Comparison of ENCODE assay signal across 1 cellular context in genomic region chr3:136195258-136196063, GRCh38.
TF ChIP-seq lines count a peak whose summit lies in the region.

No MANE protein-coding gene starts in this region.

TF ChIP-seq in HepG2, 621 proteins besides CTCF, POLR2A, EP300 and RAD21 (continued from another document and continues in another):
- TF ChIP-seq ZBTB2 (CRISPR knock-in tag; IDR thresholded peaks at IDR 0.05; ENCODE audit: low read depth) (no peak), GTF3A (CRISPR knock-in tag; conservative IDR thresholded peaks at IDR 0.05) (no peak), GLI4 (CRISPR knock-in tag; IDR thresholded peaks at IDR 0.05; ENCODE audit: borderline replicate concordance) (no peak), ZNF18 (CRISPR knock-in tag; IDR thresholded peaks at IDR 0.05; ENCODE audit: insufficient replicate concordance) (no peak), ZNF646 (CRISPR knock-in tag; IDR thresholded peaks at IDR 0.05) (0 out of 2 replicates have a peak, but pooled peaks have one; percentile 10), ZNF768 (CRISPR knock-in tag; IDR thresholded peaks at IDR 0.05) (no peak), ZBTB42 (CRISPR knock-in tag; IDR thresholded peaks at IDR 0.05) (no peak), TEAD2 (CRISPR knock-in tag; IDR thresholded peaks at IDR 0.05) (no peak), ZNF354B (CRISPR knock-in tag; IDR thresholded peaks at IDR 0.05) (no peak), ZNF546 (CRISPR knock-in tag; conservative IDR thresholded peaks at IDR 0.05) (no peak), HMG20A (CRISPR knock-in tag; IDR thresholded peaks at IDR 0.05; ENCODE audit: borderline replicate concordance) (no peak), ZNF629 (CRISPR knock-in tag; conservative IDR thresholded peaks at IDR 0.05) (no peak), CBFB (CRISPR knock-in tag; IDR thresholded peaks at IDR 0.05) (0 out of 2 replicates have a peak, but pooled peaks have one; percentile 35), ZNF335 (CRISPR knock-in tag; IDR thresholded peaks at IDR 0.05) (no peak), ZNF839 (CRISPR knock-in tag; IDR thresholded peaks at IDR 0.05; ENCODE audit: borderline replicate concordance) (no peak), ZNF367 (CRISPR knock-in tag; IDR thresholded peaks at IDR 0.05; ENCODE audit: borderline replicate concordance) (no peak), ZSCAN12 (CRISPR knock-in tag; IDR thresholded peaks at IDR 0.05) (0 out of 2 replicates have a peak, but pooled peaks have one; percentile 43), CBX1 (IDR thresholded peaks at IDR 0.05; ENCODE audit: low read depth) (no peak), FUBP1 (CRISPR knock-in tag; IDR thresholded peaks at IDR 0.05; ENCODE audit: borderline replicate concordance) (no peak), ZNF782 (CRISPR knock-in tag; IDR thresholded peaks at IDR 0.05; ENCODE audit: borderline replicate concordance) (no peak; the same call in 1 of the 2 replicates), REXO4 (CRISPR knock-in tag; IDR thresholded peaks at IDR 0.05; ENCODE audit: borderline replicate concordance) (no peak), ZNF430 (CRISPR knock-in tag; IDR thresholded peaks at IDR 0.05) (0 out of 2 replicates have a peak, but pooled peaks have one; percentile 30), SOX5 (CRISPR knock-in tag; IDR thresholded peaks at IDR 0.05; ENCODE audit: borderline replicate concordance) (no peak), THAP8 (CRISPR knock-in tag; IDR thresholded peaks at IDR 0.05; ENCODE audit: borderline replicate concordance) (no peak), ATF1 (CRISPR knock-in tag; IDR thresholded peaks at IDR 0.05) (no peak), ZNF570 (CRISPR knock-in tag; IDR thresholded peaks at IDR 0.05; ENCODE audit: borderline replicate concordance) (no peak; the same call in 1 of the 2 replicates), KIAA2018 (CRISPR knock-in tag; IDR thresholded peaks at IDR 0.05; ENCODE audit: borderline replicate concordance) (no peak), KDM5A (IDR thresholded peaks at IDR 0.05; ENCODE audit: borderline replicate concordance, low read length) (0 out of 2 replicates have a peak, but pooled peaks have one; percentile 40), TCF7 (IDR thresholded peaks at IDR 0.05; ENCODE audit: low read depth) (no peak), ZFP37 (CRISPR knock-in tag; IDR thresholded peaks at IDR 0.05; ENCODE audit: borderline replicate concordance) (no peak), ZKSCAN8 (CRISPR knock-in tag; IDR thresholded peaks at IDR 0.05; ENCODE audit: borderline replicate concordance) (no peak), ZNF230 (CRISPR knock-in tag; IDR thresholded peaks at IDR 0.05) (no peak), THAP7 (CRISPR knock-in tag; IDR thresholded peaks at IDR 0.05) (no peak), GMEB1 (CRISPR knock-in tag; IDR thresholded peaks at IDR 0.05; ENCODE audit: borderline replicate concordance) (no peak), MAFF (IDR thresholded peaks at IDR 0.05; ENCODE audit: low read depth, low read length) (no peak), NFYB (CRISPR knock-in tag; IDR thresholded peaks at IDR 0.05) (no peak), ZNF256 (CRISPR knock-in tag; conservative IDR thresholded peaks at IDR 0.05) (no peak), HCFC1 (IDR thresholded peaks at IDR 0.05; ENCODE audit: low read depth, low read length) (no peak)
